ENCODE assay signal across 9 cellular contexts in the genomic region with DNA sequence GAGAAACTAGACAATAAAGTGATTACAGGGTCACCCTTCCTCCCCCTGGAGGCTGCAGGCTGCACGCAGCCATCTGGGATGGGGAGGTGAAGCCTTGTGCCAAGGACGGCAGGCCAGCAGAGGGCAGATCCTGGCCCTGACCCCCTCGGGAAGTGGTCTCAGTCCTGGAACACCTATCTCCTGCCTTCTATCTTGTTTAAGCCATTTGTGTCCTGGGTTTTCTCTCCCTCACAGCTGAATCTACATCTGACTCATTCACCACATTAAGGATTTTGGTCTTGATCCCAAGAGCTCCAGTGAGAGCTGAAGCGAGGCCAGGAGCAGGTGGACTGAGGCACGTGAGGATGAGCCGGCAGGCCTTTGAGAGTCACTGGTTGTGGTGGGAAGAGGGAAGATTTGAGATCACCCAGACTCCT. TPM values are rescaled to one million over a fixed set of nuclear protein-coding genes. Genes with fewer than 3 reads are reported as not detected.
DNase-seq lines count a peak whose midpoint lies in the region; ATAC-seq and TF ChIP-seq lines count a peak whose summit lies in the region.
"Had no signal": no experiment of that assay in that cellular context is flagged by ENCODE, and none has a peak within 500 bp of the region (broad histone marks: within the 10 kb centered on the region; RNA-seq: fewer than 3 reads in every experiment).

No MANE protein-coding gene starts in this region.

- no peaks in the 10 kb centered on the region for H3K36me3 ChIP-seq in GM06990 (ENCODE audit: control insufficient read depth, insufficient read depth, low read length)
- H3K36me3 ChIP-seq in osteoblast (ENCODE audit: insufficient read depth, low read length): no peaks in the 10 kb centered on the region
- H3K36me3 ChIP-seq in effector memory CD4-positive, alpha-beta T cell (ENCODE audit: control insufficient read depth, insufficient read depth, low read length): no peaks in the 10 kb centered on the region

- H3K27ac ChIP-seq in osteoblast (ENCODE audit: low read depth, low read length): no peak overlapping the region
- H3K27ac ChIP-seq in effector memory CD4-positive, alpha-beta T cell (ENCODE audit: insufficient read depth, low read length, poor library complexity, severe bottlenecking): no peak overlapping the region

- no peaks in the 10 kb centered on the region for H3K79me2 ChIP-seq in osteoblast (ENCODE audit: insufficient read depth, low read length)

- ATAC-seq in HG02798 (IDR thresholded peaks at IDR 0.05; ENCODE audit: poor library complexity, unreplicated experiment): no peak

- H3K4me2 ChIP-seq in osteoblast (ENCODE audit: insufficient read depth, low read length): peak overlapping the region; percentile 21

- H3K27me3 ChIP-seq in GM06990 (replicated peaks; ENCODE audit: control insufficient read depth, insufficient read depth, low read length) (peaks cover 5% of the 10 kb centered on the region), osteoblast (ENCODE audit: insufficient read depth, low read length) (peaks cover 19% of the 10 kb centered on the region)
- no peaks in the 10 kb centered on the region for H3K27me3 ChIP-seq in effector memory CD4-positive, alpha-beta T cell (replicated peaks; ENCODE audit: control insufficient read depth, insufficient read depth, low read length, poor library complexity, severe bottlenecking)

- peaks cover 3% of the 10 kb centered on the region for H3K4me1 ChIP-seq in osteoblast (ENCODE audit: insufficient read depth, low read length)
- H3K4me1 ChIP-seq in effector memory CD4-positive, alpha-beta T cell (ENCODE audit: control insufficient read depth, insufficient read depth, low read length, poor library complexity, severe bottlenecking): no peaks in the 10 kb centered on the region

- H4K20me1 ChIP-seq in osteoblast (ENCODE audit: insufficient read depth, low read length): peaks cover 3% of the 10 kb centered on the region

- no peaks in the 10 kb centered on the region for H3K9me3 ChIP-seq in osteoblast (ENCODE audit: low read depth, low read length)
- H3K9me3 ChIP-seq in effector memory CD4-positive, alpha-beta T cell (ENCODE audit: control insufficient read depth, low read length): no peaks in the 10 kb centered on the region

- DNase-seq in GM06990 (ENCODE audit: extremely low read depth, insufficient read length) (no peak), NCI-H82 treated with DMSO at 0.1 percent for 48 hours (lab: John Stamatoyannopoulos, UW; ENCODE audit: unreplicated experiment) (peak; percentile 2), epithelial cell of esophagus (ENCODE audit: low read depth) (peak; percentile 18), osteoblast (ENCODE audit: insufficient read length, low spot score, missing footprints) (peak; percentile 91), amygdala (lab: John Stamatoyannopoulos, UW) (no peak), NCI-H1436 (lab: John Stamatoyannopoulos, UW) (no peak)
- DNase-seq in effector memory CD4-positive, alpha-beta T cell: no peak
- DNase-seq: activated effector memory CD4-positive, alpha-beta T cell treated with anti-CD3 and anti-CD28 coated beads, Interleukin-2, amount 50 U/mL, for 16 hours had no signal

- H3K4me3 ChIP-seq in GM06990 (replicated peaks; ENCODE audit: low read depth, low read length) (no peak overlapping the region), epithelial cell of esophagus (ENCODE audit: low read length) (no peak overlapping the region), osteoblast (ENCODE audit: insufficient read depth, low read length) (no peak overlapping the region)
- no peak overlapping the region for H3K4me3 ChIP-seq in effector memory CD4-positive, alpha-beta T cell (ENCODE audit: insufficient read depth, low read depth, low read length, poor library complexity, severe bottlenecking)

- no peak overlapping the region for H2AFZ ChIP-seq in osteoblast (ENCODE audit: low read length)

- TF ChIP-seq CTCF in GM06990 (IDR thresholded peaks at IDR 0.05; ENCODE audit: insufficient read depth, low read length, poor library complexity, severe bottlenecking): peak; percentile 13
- peak; percentile 21 for TF ChIP-seq CTCF in epithelial cell of esophagus (IDR thresholded peaks at IDR 0.05; ENCODE audit: insufficient read depth, low read depth, low read length, missing control alignments)
- TF ChIP-seq CTCF in osteoblast (IDR thresholded peaks at IDR 0.05; ENCODE audit: extremely low read depth, low read depth, low read length): peak; percentile 29

RNA-seq across cellular contexts. Expression of gene PARP12, which starts 16.4 kb away (rescaled TPM):
- total RNA-seq in osteoblast: 15.6 and 26.4 TPM in 2 replicates

Comparison
In these comparisons a context has a peak if more than half of its experiments do, and no peak if none do; other contexts are left out.
1. DNase-seq: peak in NCI-H82 treated with DMSO at 0.1 percent for 48 hours (single experiment), epithelial cell of esophagus (single experiment) and osteoblast (single experiment); none in GM06990 (single experiment), effector memory CD4-positive, alpha-beta T cell (0 of 3), amygdala (0 of 56) and NCI-H1436 (single experiment).
2. Peak in every context shown above with its lines, with median percentiles within 50 percentile points of each other: CTCF ChIP-seq.